ENCODE assay signal across 25 cellular contexts in genomic region chr3:182972387-182972786, GRCh38.
"Had no signal": no experiment of that assay in that cellular context is flagged by ENCODE, and none has a peak within 500 bp of the region (broad histone marks: within the 10 kb centered on the region; RNA-seq: fewer than 3 reads in every experiment).

No MANE protein-coding gene starts in this region.

- H3K27ac Mint-ChIP-seq: activated B cell treated with CpG ODN at 0.5 μM for 24 hours; activated CD4-positive, alpha-beta T cell treated with anti-CD3 and anti-CD28 coated beads for 36 hours; activated T-cell treated with anti-CD3 and anti-CD28 coated beads, Interleukin-2, amount 50 U/mL, for 24 hours had no signal

- H3K27me3 ChIP-seq: foreskin keratinocyte, left lung, pancreas, right atrium auricular region, spleen, upper lobe of right lung had no signal

- H3K9me3 Mint-ChIP-seq: activated B cell treated with CpG ODN at 0.5 μM for 24 hours; activated naive CD8-positive, alpha-beta T cell treated with anti-CD3 and anti-CD28 coated beads for 36 hours; activated T-cell treated with anti-CD3 and anti-CD28 coated beads, Interleukin-2, amount 50 U/mL, for 24 hours; activated T-helper 17 cell treated with anti-CD3 and anti-CD28 coated beads, Interleukin-2, amount 50 U/mL, for 72 hours; immature natural killer cell; natural killer cell had no signal

- DNase-seq: activated B cell treated with CpG ODN at 0.5 μM for 24 hours; activated CD4-positive, alpha-beta T cell treated with anti-CD3 and anti-CD28 coated beads for 36 hours; activated CD4-positive, alpha-beta T cell treated with anti-CD3 and anti-CD28 coated beads, Interleukin-2, amount 50 U/mL, for 4 hours; activated CD8-positive, alpha-beta memory T cell treated with anti-CD3 and anti-CD28 coated beads for 24 hours; activated CD8-positive, alpha-beta memory T cell treated with anti-CD3 and anti-CD28 coated beads, Interleukin-2, amount 50 U/mL, for 4 hours; activated naive CD8-positive, alpha-beta T cell treated with anti-CD3 and anti-CD28 coated beads for 36 hours; activated T-cell treated with anti-CD3 and anti-CD28 coated beads, Interleukin-2, amount 50 U/mL, for 24 hours; cerebellar nuclear complex; cortex of kidney; erythroblast; foreskin keratinocyte; immature natural killer cell; left lung; midbrain; natural killer cell; pancreas; psoas muscle; spleen; stimulated activated CD4-positive, alpha-beta T cell treated with anti-CD3 and anti-CD28 coated beads, Interleukin-4, amount 100 ng/mL, for 1 hour; stimulated activated naive CD4-positive, alpha-beta T cell; upper lobe of right lung had no signal

- H3K27ac ChIP-seq: foreskin keratinocyte, left lung, pancreas, psoas muscle, right atrium auricular region, spleen, thoracic aorta, upper lobe of right lung had no signal

- H3K4me3 Mint-ChIP-seq: activated B cell treated with CpG ODN at 0.5 μM for 24 hours; activated CD4-positive, alpha-beta T cell treated with anti-CD3 and anti-CD28 coated beads for 36 hours; activated naive CD8-positive, alpha-beta T cell treated with anti-CD3 and anti-CD28 coated beads for 36 hours; activated T-cell treated with anti-CD3 and anti-CD28 coated beads, Interleukin-2, amount 50 U/mL, for 24 hours; activated T-helper 17 cell treated with anti-CD3 and anti-CD28 coated beads, Interleukin-2, amount 50 U/mL, for 72 hours; immature natural killer cell; natural killer cell had no signal

- FAIRE-seq: pancreas had no signal

- H3K4me3 ChIP-seq: left lung, lung, pancreas, psoas muscle, right atrium auricular region, spleen, thoracic aorta, upper lobe of right lung had no signal

- H3K27me3 Mint-ChIP-seq: activated B cell treated with CpG ODN at 0.5 μM for 24 hours; activated CD4-positive, alpha-beta T cell treated with anti-CD3 and anti-CD28 coated beads for 36 hours; activated naive CD8-positive, alpha-beta T cell treated with anti-CD3 and anti-CD28 coated beads for 36 hours; activated T-cell treated with anti-CD3 and anti-CD28 coated beads, Interleukin-2, amount 50 U/mL, for 24 hours; activated T-helper 17 cell treated with anti-CD3 and anti-CD28 coated beads, Interleukin-2, amount 50 U/mL, for 72 hours had no signal

- ATAC-seq: activated CD4-positive, alpha-beta T cell treated with anti-CD3 and anti-CD28 coated beads for 36 hours; activated T-helper 17 cell treated with anti-CD3 and anti-CD28 coated beads, Interleukin-2, amount 50 U/mL, for 72 hours; foreskin keratinocyte; left lung; natural killer cell; pancreas; upper lobe of right lung had no signal

- H3K36me3 Mint-ChIP-seq: immature natural killer cell, natural killer cell had no signal

- H3K9me3 ChIP-seq: left lung, pancreas, psoas muscle, right atrium auricular region, spleen, thoracic aorta, upper lobe of right lung had no signal

- H3K36me3 ChIP-seq: left lung, pancreas, right atrium auricular region, thoracic aorta, upper lobe of right lung had no signal
